ENCODE assay signal across 1 cellular context in the genomic region with DNA sequence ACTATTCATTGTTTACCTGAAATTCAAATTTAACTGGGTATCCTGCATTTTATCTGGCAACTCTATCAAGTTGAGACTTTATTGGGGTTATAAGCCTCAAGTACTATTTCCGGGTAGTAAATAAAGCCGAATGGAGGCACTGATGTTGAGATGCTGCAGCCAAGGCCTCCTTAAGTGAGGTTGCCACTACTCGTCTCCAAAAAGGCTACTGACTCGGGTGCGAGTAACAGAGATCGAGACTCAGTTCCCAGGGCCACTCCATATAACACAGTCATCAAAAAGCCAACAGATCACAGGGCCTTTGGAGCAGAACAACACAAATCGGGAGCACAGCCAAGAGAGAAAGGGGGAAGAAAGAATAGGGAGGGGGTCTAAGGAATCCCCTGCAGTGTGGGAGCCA.
TF ChIP-seq lines count a peak whose summit lies in the region.

No MANE protein-coding gene starts in this region.

TF ChIP-seq in GM12878, 131 proteins besides CTCF, POLR2A, EP300 and RAD21:
- no peak for TF ChIP-seq BRCA1 (IDR thresholded peaks at IDR 0.05; ENCODE audit: low read depth, low read length)
- 0 out of 2 replicates have a peak, but pooled peaks have one; percentile 18 for TF ChIP-seq LARP7 (IDR thresholded peaks at IDR 0.05)
- 0 out of 2 replicates have a peak, but pooled peaks have one; percentile 35 for TF ChIP-seq MTA3 (IDR thresholded peaks at IDR 0.05; ENCODE audit: borderline replicate concordance, low read length)
